In genomic region chr6:35727206-35727934, GRCh38 we compare ENCODE assay signal across 8 cellular contexts. TPM values are rescaled to one million over a fixed set of nuclear protein-coding genes. Genes with fewer than 3 reads are reported as not detected.
DNase-seq lines count a peak whose midpoint lies in the region; ATAC-seq and TF ChIP-seq lines count a peak whose summit lies in the region.

No MANE protein-coding gene starts in this region.

- peak; percentile 13 for ATAC-seq in GM19438 (IDR thresholded peaks at IDR 0.05; ENCODE audit: low read depth, unreplicated experiment)
- ATAC-seq in T-cell (replicated peaks in 1 of 4): peak; percentile 5 to 21 (median 10)
- peak; percentile 13 for ATAC-seq in memory B cell (ENCODE audit: low read depth)
- ATAC-seq in thoracic aorta (ENCODE audit: insufficient number of reproducible peaks, low FRiP score, low read depth): peak; percentile 19
- ATAC-seq in HG02970 (IDR thresholded peaks at IDR 0.05; ENCODE audit: low FRiP score, unreplicated experiment): no peak

- no peak overlapping the region for H3K27ac ChIP-seq in Karpas-422 (ENCODE audit: low read length)
- H3K27ac ChIP-seq in thoracic aorta: peak overlapping the region; percentile 99 to 100

- POLR2A ChIA-PET in T-cell (lab: Charles Lee): interaction anchor here (0.6 to 1.2 kb wide), 2 partner anchors 58 to 136 kb away, joined by 4 read pairs; no protein-coding TSS in a partner anchor

- H2AFZ ChIP-seq in Karpas-422 (ENCODE audit: low read length): peak overlapping the region; percentile 98

- H3K36me3 ChIP-seq in Karpas-422 (ENCODE audit: insufficient read depth, low read length): no peaks in the 10 kb centered on the region
- no peaks in the 10 kb centered on the region for H3K36me3 ChIP-seq in thoracic aorta

- peak overlapping the region; percentile 99 for H3K4me2 ChIP-seq in Karpas-422 (ENCODE audit: low read depth, low read length, poor library complexity, severe bottlenecking)

- H3K4me3 ChIP-seq in Karpas-422 (ENCODE audit: low read length) (peak overlapping the region; percentile 86), thoracic aorta (peak overlapping the region; percentile 75)

- no peaks in the 10 kb centered on the region for H3K79me2 ChIP-seq in Karpas-422 (ENCODE audit: low read length)

- no peaks in the 10 kb centered on the region for H3K9me3 Mint-ChIP-seq in T-cell
- no peaks in the 10 kb centered on the region for H3K9me3 Mint-ChIP-seq in memory B cell

- H3K27me3 Mint-ChIP-seq in T-cell: no peaks in the 10 kb centered on the region
- no peaks in the 10 kb centered on the region for H3K27me3 Mint-ChIP-seq in memory B cell

- H4K20me1 ChIP-seq in Karpas-422 (ENCODE audit: insufficient read depth, low read depth, low read length): no peaks in the 10 kb centered on the region

- no peaks in the 10 kb centered on the region for H3K9me3 ChIP-seq in Karpas-422 (ENCODE audit: low read length)
- H3K9me3 ChIP-seq in thoracic aorta: no peaks in the 10 kb centered on the region

- peak; percentile 91 for DNase-seq in D341Med (ENCODE audit: low spot score)
- DNase-seq in Karpas-422: peak; percentile 79
- peak in 2 of 34 experiments; percentile 26 to 46 for DNase-seq in T-cell
- peak; percentile 57 for DNase-seq in epidermal melanocyte (ENCODE audit: insufficient read length, low spot score)
- no peak for DNase-seq in memory B cell (ENCODE audit: low spot score in 2 of 2)
- peak; percentile 74 for DNase-seq in thoracic aorta (ENCODE audit: low spot score)

- no peaks in the 10 kb centered on the region for H3K9me2 ChIP-seq in Karpas-422 (replicated peaks; ENCODE audit: insufficient read depth, low read length)

- H3K4me1 Mint-ChIP-seq in T-cell (peaks cover 78 to 87% (median 78%) of the 10 kb centered on the region in 3 donors), memory B cell (peaks cover 40% of the 10 kb centered on the region)

- CTCF ChIA-PET in T-cell (lab: Charles Lee): interaction anchor here (0.7 to 1.8 kb wide), 9 partner anchors 9 to 143 kb away, joined by 3 to 9 read pairs (median 4); no protein-coding TSS in a partner anchor

- H3K36me3 Mint-ChIP-seq in T-cell (no peaks in the 10 kb centered on the region), memory B cell (no peaks in the 10 kb centered on the region)

- H3K4me1 ChIP-seq in Karpas-422 (ENCODE audit: low read length) (peaks cover 44% of the 10 kb centered on the region), thoracic aorta (ENCODE audit: control insufficient read depth in 1 of 2, low read depth in 2 of 2) (peaks cover 65 to 86% of the 10 kb centered on the region in 2 donors)

- no peaks in the 10 kb centered on the region for H3K27me3 ChIP-seq in Karpas-422 (ENCODE audit: low read length)
- no peaks in the 10 kb centered on the region for H3K27me3 ChIP-seq in thoracic aorta (replicated peaks; ENCODE audit: insufficient read depth)

- H3K4me3 Mint-ChIP-seq in T-cell (peak overlapping the region; percentile 59 to 74 (median 74)), memory B cell (peak overlapping the region; percentile 72)

- TF ChIP-seq CTCF in thoracic aorta (IDR thresholded peaks at IDR 0.05): no peak

- H3K9ac ChIP-seq in Karpas-422 (ENCODE audit: low read length): peak overlapping the region; percentile 85

- H3K27ac Mint-ChIP-seq in T-cell: peak overlapping the region; percentile 94 to 96
- H3K27ac Mint-ChIP-seq in memory B cell: peak overlapping the region; percentile 35

RNA-seq across cellular contexts. Expression of gene ARMC12, which starts 9.5 kb away (rescaled TPM):
- total RNA-seq in Karpas-422 (2014; rRNA removed; shearing (Covaris generic); ENCODE audit: low replicate concordance): 0.60 and 1.6 TPM in 2 replicates
- total RNA-seq in T-cell (1 to 10 TPM in 2 of 5 donors, under 1 TPM in 3; 0.63 to 1.8 (median 0.90) TPM), thoracic aorta (not detected)

RNA-seq across cellular contexts. Expression of gene FKBP5, which starts 38.7 kb away (rescaled TPM):
- 22.9 and 28.3 TPM in 2 replicates for total RNA-seq in Karpas-422 (2014; rRNA removed; shearing (Covaris generic); ENCODE audit: low replicate concordance)
- total RNA-seq in T-cell (100 to 1,000 TPM in 1 of 5 donors, 10 to 100 TPM in 4; 61.4 to 130 (median 63.9) TPM), thoracic aorta (100 to 1,000 TPM; 156 to 271 TPM)

RNA-seq across cellular contexts. Expression of gene CLPSL2, which starts 49.0 kb away (rescaled TPM):
- not detected in 2 replicates for total RNA-seq in Karpas-422 (2014; rRNA removed; shearing (Covaris generic); ENCODE audit: low replicate concordance)
- total RNA-seq in T-cell: not detected
- total RNA-seq in thoracic aorta: not detected

RNA-seq across cellular contexts. Expression of gene CLPSL1, which starts 53.4 kb away (rescaled TPM):
- not detected in 2 replicates for total RNA-seq in Karpas-422 (2014; rRNA removed; shearing (Covaris generic); ENCODE audit: low replicate concordance)
- total RNA-seq in T-cell (not detected), thoracic aorta (not detected)

Comparison
In these comparisons a context has a peak if more than half of its experiments do, and no peak if none do; other contexts are left out.
1. DNase-seq: peak in D341Med (single experiment), Karpas-422 (single experiment), epidermal melanocyte (single experiment) and thoracic aorta (single experiment); none in memory B cell (0 of 2).